In the genomic region with DNA sequence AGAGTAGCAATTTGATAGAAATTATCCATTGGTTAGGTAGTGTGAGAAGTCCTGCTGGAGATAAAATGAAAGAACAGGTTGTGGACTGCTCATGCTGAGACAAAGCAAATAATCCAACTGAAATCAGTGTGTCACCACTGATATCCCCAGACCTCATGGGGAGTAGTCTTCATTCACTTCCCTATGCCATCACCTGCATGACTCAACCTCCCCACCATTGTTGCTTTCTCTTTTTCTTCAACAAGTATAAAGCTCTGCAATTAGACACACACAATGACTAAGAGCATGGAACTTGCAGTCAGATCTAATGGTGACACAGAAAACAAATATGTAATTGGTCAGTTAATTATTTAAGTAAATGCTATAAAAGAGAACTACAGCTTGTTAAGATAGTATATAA, we compare ENCODE assay signal across 22 cellular contexts.
DNase-seq lines count a peak whose midpoint lies in the region; ATAC-seq and TF ChIP-seq lines count a peak whose summit lies in the region.
"Had no signal": no experiment of that assay in that cellular context is flagged by ENCODE, and none has a peak within 500 bp of the region (broad histone marks: within the 10 kb centered on the region; RNA-seq: fewer than 3 reads in every experiment).

No MANE protein-coding gene starts in this region.

- H3K4me1 Mint-ChIP-seq in mesothelial cell of epicardium, result peaks cover 20% of the 10 kb centered on the region
- H3K4me1 Mint-ChIP-seq in activated CD4-positive, alpha-beta T cell treated with anti-CD3 and anti-CD28 coated beads for 36 hours, result no peaks in the 10 kb centered on the region
- H3K4me1 Mint-ChIP-seq: GM23338 had no signal

- no peak for ATAC-seq in activated CD4-positive, alpha-beta T cell treated with anti-CD3 and anti-CD28 coated beads for 36 hours
- ATAC-seq in HG03432 (IDR thresholded peaks at IDR 0.05; ENCODE audit: unreplicated experiment), result no peak
- ATAC-seq: GM23338, Right ventricle myocardium inferior had no signal

- no peak overlapping the region for H3K4me3 Mint-ChIP-seq in mesothelial cell of epicardium
- no peak overlapping the region for H3K4me3 Mint-ChIP-seq in activated CD4-positive, alpha-beta T cell treated with anti-CD3 and anti-CD28 coated beads for 36 hours
- H3K4me3 Mint-ChIP-seq: GM23338 had no signal

- DNase-seq in NCI-H748 (lab: John Stamatoyannopoulos, UW; ENCODE audit: unreplicated experiment), result peak; percentile 61
- DNase-seq in NCI-H748 treated with DMSO at 0.1 percent for 48 hours (lab: John Stamatoyannopoulos, UW), result no peak
- peak; percentile 11 for DNase-seq in RKO (ENCODE audit: low spot score)
- peak; percentile 53 for DNase-seq in epithelial cell of prostate (ENCODE audit: low read depth, low spot score)
- peak; percentile 82 for DNase-seq in renal cortical epithelial cell (ENCODE audit: low read depth)
- DNase-seq in mesothelial cell of epicardium (ENCODE audit: low spot score in 2 of 2, unreplicated experiment in 2 of 2), result no peak
- DNase-seq in activated CD4-positive, alpha-beta T cell treated with anti-CD3 and anti-CD28 coated beads for 36 hours, result no peak
- DNase-seq: AML-193, C1 segment of cervical spinal cord, DMS 273 treated with DMSO at 0.1 percent for 48 hours, KG1, NCI-H1105 treated with DMSO at 0.1 percent for 48 hours, NCI-H1694 treated with DMSO at 0.1 percent for 48 hours, NCI-H2107, NCI-H82, Peyer's patch had no signal

- no peak overlapping the region for H3K27ac ChIP-seq in epithelial cell of prostate
- H3K27ac ChIP-seq: 22Rv1, HL-60, Peyer's patch, SJSA1 had no signal

- POLR2A ChIA-PET in activated CD4-positive, alpha-beta T cell treated with anti-CD3 and anti-CD28 coated beads for 36 hours (lab: Charles Lee), result no interaction called here

- no peaks in the 10 kb centered on the region for H3K36me3 Mint-ChIP-seq in mesothelial cell of epicardium
- H3K36me3 Mint-ChIP-seq in activated CD4-positive, alpha-beta T cell treated with anti-CD3 and anti-CD28 coated beads for 36 hours (ENCODE audit: low read depth), result no peaks in the 10 kb centered on the region

- no peak overlapping the region for H3K27ac Mint-ChIP-seq in mesothelial cell of epicardium
- H3K27ac Mint-ChIP-seq in activated CD4-positive, alpha-beta T cell treated with anti-CD3 and anti-CD28 coated beads for 36 hours, result no peak overlapping the region
- H3K27ac Mint-ChIP-seq: GM23338 had no signal

- no peaks in the 10 kb centered on the region for H3K27me3 Mint-ChIP-seq in mesothelial cell of epicardium (ENCODE audit: low read depth)
- H3K27me3 Mint-ChIP-seq in activated CD4-positive, alpha-beta T cell treated with anti-CD3 and anti-CD28 coated beads for 36 hours, result no peaks in the 10 kb centered on the region

- TF ChIP-seq CTCF in mesothelial cell of epicardium (IDR thresholded peaks at IDR 0.05; ENCODE audit: unreplicated experiment), result no peak

- intact Hi-C loops in activated CD4-positive, alpha-beta T cell treated with anti-CD3 and anti-CD28 coated beads for 36 hours (cut with DNase I, micrococcal nuclease), result no loop called here

- CTCF ChIA-PET in activated CD4-positive, alpha-beta T cell treated with anti-CD3 and anti-CD28 coated beads for 36 hours (lab: Charles Lee), result no interaction called here

- peaks cover 2% of the 10 kb centered on the region for H3K9me3 Mint-ChIP-seq in mesothelial cell of epicardium
- H3K9me3 Mint-ChIP-seq in activated CD4-positive, alpha-beta T cell treated with anti-CD3 and anti-CD28 coated beads for 36 hours (ENCODE audit: low read depth), result peaks cover 1% of the 10 kb centered on the region
- H3K9me3 Mint-ChIP-seq: GM23338 had no signal

Comparison
In these comparisons a context has a peak if more than half of its experiments do, and no peak if none do; other contexts are left out.
1. DNase-seq: peak in NCI-H748 (single experiment), RKO (single experiment), epithelial cell of prostate (single experiment) and renal cortical epithelial cell (single experiment); none in NCI-H748 treated with DMSO at 0.1 percent for 48 hours (single experiment), mesothelial cell of epicardium (0 of 2) and activated CD4-positive, alpha-beta T cell treated with anti-CD3 and anti-CD28 coated beads for 36 hours (single experiment).